ENCODE assay signal across 1 cellular context in genomic region chrX:1591102-1591862, GRCh38.
TF ChIP-seq lines count a peak whose summit lies in the region.

Gene AKAP17A, plus strand, starts transcription at chrX:1591604. Its CDS starts 1,859 bp downstream, at chrX:1593463.

TF ChIP-seq in HEK293, 187 proteins besides CTCF, POLR2A, EP300 and RAD21 (continued from another document and continues in another):
- TF ChIP-seq BCL6B (tag by site-specific recombination; IDR thresholded peaks at IDR 0.05) = no peak
- no peak for TF ChIP-seq ZNF138 (tag by site-specific recombination; IDR thresholded peaks at IDR 0.05; ENCODE audit: borderline replicate concordance)
- no peak for TF ChIP-seq HOXD13 (CRISPR knock-in tag; IDR thresholded peaks at IDR 0.05; ENCODE audit: borderline replicate concordance)
- peak; percentile 17; the same call in 1 of the 2 replicates for TF ChIP-seq ZFHX2 (tag by site-specific recombination; conservative IDR thresholded peaks at IDR 0.05)
- no peak for TF ChIP-seq ZNF112 (tag by site-specific recombination; IDR thresholded peaks at IDR 0.05)
- TF ChIP-seq ZNF548 (tag by site-specific recombination; IDR thresholded peaks at IDR 0.05) = no peak
- TF ChIP-seq ATF2 (tag by site-specific recombination; IDR thresholded peaks at IDR 0.05; ENCODE audit: low read depth) = peak; percentile 94
- no peak for TF ChIP-seq ZNF529 (tag by site-specific recombination; IDR thresholded peaks at IDR 0.05; ENCODE audit: insufficient replicate concordance)
- no peak for TF ChIP-seq WT1 (tag by site-specific recombination; IDR thresholded peaks at IDR 0.05)
- no peak for TF ChIP-seq ZNF776 (tag by site-specific recombination; IDR thresholded peaks at IDR 0.05; ENCODE audit: borderline replicate concordance)
- TF ChIP-seq ZNF792 (tag by site-specific recombination; IDR thresholded peaks at IDR 0.05) = no peak
- no peak for TF ChIP-seq ZFP3 (tag by site-specific recombination; IDR thresholded peaks at IDR 0.05; ENCODE audit: low read depth)
- peak; percentile 36; the same call in 1 of the 2 replicates for TF ChIP-seq KLF8 (tag by site-specific recombination; IDR thresholded peaks at IDR 0.05)
- TF ChIP-seq ZNF248 (tag by site-specific recombination; IDR thresholded peaks at IDR 0.05) = no peak
- no peak for TF ChIP-seq ELK4 (IDR thresholded peaks at IDR 0.05; ENCODE audit: borderline replicate concordance, low read depth, low read length)
- TF ChIP-seq ZNF768 (tag by site-specific recombination; IDR thresholded peaks at IDR 0.05) = no peak
- no peak for TF ChIP-seq HOXC10 (CRISPR knock-in tag; IDR thresholded peaks at IDR 0.05)
- TF ChIP-seq TCF7L2 (IDR thresholded peaks at IDR 0.05; ENCODE audit: borderline replicate concordance, low read depth, low read length) = no peak
- TF ChIP-seq ZEB2 (tag by site-specific recombination; IDR thresholded peaks at IDR 0.05) = no peak
- TF ChIP-seq ZNF18 (tag by site-specific recombination; IDR thresholded peaks at IDR 0.05) = no peak
- TF ChIP-seq ZNF624 (tag by site-specific recombination; IDR thresholded peaks at IDR 0.05) = no peak
- TF ChIP-seq PRDM6 (tag by site-specific recombination; IDR thresholded peaks at IDR 0.05) = peak; percentile 34; the same call in 1 of the 2 replicates
- no peak for TF ChIP-seq MYNN (tag by site-specific recombination; IDR thresholded peaks at IDR 0.05; ENCODE audit: borderline replicate concordance)
- no peak for TF ChIP-seq ZNF645 (tag by site-specific recombination; IDR thresholded peaks at IDR 0.05)
- no peak for TF ChIP-seq ZFP69B (tag by site-specific recombination; IDR thresholded peaks at IDR 0.05)
- peak; percentile 66 for TF ChIP-seq ZNF629 (tag by site-specific recombination; IDR thresholded peaks at IDR 0.05)
- no peak for TF ChIP-seq ZBTB17 (tag by site-specific recombination; IDR thresholded peaks at IDR 0.05)
- TF ChIP-seq ZNF239 (tag by site-specific recombination; IDR thresholded peaks at IDR 0.05) = no peak
- TF ChIP-seq ZNF660 (tag by site-specific recombination; IDR thresholded peaks at IDR 0.05) = no peak
- no peak for TF ChIP-seq ZNF785 (tag by site-specific recombination; IDR thresholded peaks at IDR 0.05)
- no peak for TF ChIP-seq ZNF37A (tag by site-specific recombination; IDR thresholded peaks at IDR 0.05)
- no peak for TF ChIP-seq ZBTB10 (tag by site-specific recombination; IDR thresholded peaks at IDR 0.05)
- TF ChIP-seq ZNF175 (tag by site-specific recombination; IDR thresholded peaks at IDR 0.05) = no peak
- TF ChIP-seq ZBTB20 (tag by site-specific recombination; IDR thresholded peaks at IDR 0.05) = no peak
- no peak for TF ChIP-seq ZNF202 (tag by site-specific recombination; IDR thresholded peaks at IDR 0.05; ENCODE audit: borderline replicate concordance)
- TF ChIP-seq ZNF558 (tag by site-specific recombination; IDR thresholded peaks at IDR 0.05) = no peak
- no peak for TF ChIP-seq OVOL3 (tag by site-specific recombination; IDR thresholded peaks at IDR 0.05)
- no peak for TF ChIP-seq ZNF513 (tag by site-specific recombination; IDR thresholded peaks at IDR 0.05)
- peak; percentile 77 for TF ChIP-seq ZBTB26 (tag by site-specific recombination; optimal IDR thresholded peaks at IDR 0.05)
- no peak for TF ChIP-seq ZNF791 (tag by site-specific recombination; IDR thresholded peaks at IDR 0.05)
- TF ChIP-seq ZBTB11 (tag by site-specific recombination; conservative IDR thresholded peaks at IDR 0.05; ENCODE audit: low read depth) = peak; percentile 95
- peak; percentile 95 for TF ChIP-seq SP2 (tag by site-specific recombination; IDR thresholded peaks at IDR 0.05)
- TF ChIP-seq ZNF677 (tag by site-specific recombination; IDR thresholded peaks at IDR 0.05) = no peak
- TF ChIP-seq GLI4 (tag by site-specific recombination; IDR thresholded peaks at IDR 0.05) = no peak
- no peak for TF ChIP-seq ZNF221 (tag by site-specific recombination; IDR thresholded peaks at IDR 0.05; ENCODE audit: borderline replicate concordance)
- no peak for TF ChIP-seq ZNF2 (tag by site-specific recombination; IDR thresholded peaks at IDR 0.05)
- TF ChIP-seq ZNF621 (tag by site-specific recombination; IDR thresholded peaks at IDR 0.05) = no peak
